ENCODE assay signal across 8 cellular contexts in the genomic region with DNA sequence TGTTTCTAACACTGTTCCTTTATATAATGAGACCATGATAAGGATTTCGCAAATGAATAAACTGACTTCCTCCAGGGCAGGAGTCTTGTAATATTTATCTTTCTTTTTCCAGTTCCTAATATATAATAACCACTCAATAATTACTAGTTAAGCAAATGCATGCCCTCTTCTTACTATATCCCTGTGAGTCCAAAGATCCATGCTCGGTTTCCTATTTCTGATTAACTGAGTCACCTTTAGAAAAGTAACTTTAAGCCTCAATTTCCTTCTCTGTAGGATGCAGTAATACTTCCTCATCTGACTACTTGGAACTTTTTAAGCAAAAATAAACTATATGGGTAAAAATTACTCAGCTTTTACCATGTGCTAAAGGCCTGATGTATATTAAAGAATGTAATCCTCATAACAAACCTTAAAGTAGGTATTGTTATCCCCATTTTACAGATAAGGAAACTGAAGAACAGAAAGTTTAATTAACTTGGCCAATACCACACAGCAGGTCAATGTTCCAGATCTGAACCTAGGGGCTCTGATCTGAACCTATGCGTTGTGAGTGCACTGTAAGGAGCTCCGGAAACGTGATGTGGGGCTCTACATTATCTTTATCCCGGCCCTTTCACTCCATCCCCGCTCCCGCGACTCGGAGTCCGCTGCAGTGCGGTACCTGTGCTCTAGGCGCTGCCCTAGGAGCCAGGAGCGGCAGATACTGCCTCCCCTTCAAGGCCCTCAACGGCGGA. TPM values are rescaled to one million over a fixed set of nuclear protein-coding genes. Genes with fewer than 3 reads are reported as not detected.
DNase-seq lines count a peak whose midpoint lies in the region; ATAC-seq and TF ChIP-seq lines count a peak whose summit lies in the region.

No MANE protein-coding gene starts in this region.

- in situ Hi-C loops in KBM-7 (cut with MboI; ENCODE audit: low pct_unique_long_range_greater_than_20kb, low sequenced_read_pairs): no loop called here

- intact Hi-C loops in Caco-2 (cut with micrococcal nuclease; ENCODE audit: unreplicated experiment) (loop anchor here (1.0 kb wide), 2 partner anchors 51 to 111 kb away; partner anchors contain the start of genes ABCC2 and SLC25A28), activated B cell treated with CpG ODN at 0.5 μM for 24 hours (cut with micrococcal nuclease) (loop anchor here (1.0 to 5.0 kb wide), 8 partner anchors 72 to 1599 kb away; partner anchors contain the start of genes DNMBP, ENTPD7, ERLIN1 and GOT1)

- H3K9me3 Mint-ChIP-seq in Caco-2 (ENCODE audit: unreplicated experiment): no peaks in the 10 kb centered on the region
- H3K9me3 Mint-ChIP-seq in activated B cell treated with CpG ODN at 0.5 μM for 24 hours: no peaks in the 10 kb centered on the region

- POLR2A ChIA-PET in Caco-2 (lab: Charles Lee) (interaction anchor here (0.7 to 2.0 kb wide), 9 partner anchors 9 to 370 kb away, joined by 3 to 27 read pairs (median 10); partner anchors contain the start of genes ABCC2, ENTPD7 and SLC25A28), activated B cell treated with CpG ODN at 0.5 μM for 24 hours (lab: Charles Lee) (interaction anchor here (0.6 to 2.2 kb wide), 13 partner anchors 71 to 1308 kb away, joined by 3 to 19 read pairs (median 5); partner anchors contain the start of genes ENTPD7, GOT1, HIF1AN and SLC25A28)

- CTCF ChIA-PET in Caco-2 (lab: Charles Lee) (interaction anchor here (0.5 to 2.0 kb wide), 8 partner anchors 30 to 248 kb away, joined by 3 to 9 read pairs (median 5); partner anchors contain the start of genes ABCC2 and ENTPD7), activated B cell treated with CpG ODN at 0.5 μM for 24 hours (lab: Charles Lee) (interaction anchor here (1.0 to 1.6 kb wide), 4 partner anchors 9 to 296 kb away, joined by 3 to 6 read pairs (median 4); partner anchors contain the start of gene DNMBP)

- BruUV-seq in Caco-2 (replicated peaks; lab: Mats Ljungman, UMichigan): TSS peak; percentile 83

- no peak for ATAC-seq in activated B cell treated with CpG ODN at 0.5 μM for 24 hours (ENCODE audit: low read depth)
- no peak for ATAC-seq in HG02973 (IDR thresholded peaks at IDR 0.05; ENCODE audit: unreplicated experiment)

- peaks cover 13% of the 10 kb centered on the region for H3K4me1 Mint-ChIP-seq in Caco-2 (ENCODE audit: low read depth, unreplicated experiment)
- peaks cover 31% of the 10 kb centered on the region for H3K4me1 Mint-ChIP-seq in activated B cell treated with CpG ODN at 0.5 μM for 24 hours

- H3K27me3 Mint-ChIP-seq in Caco-2 (ENCODE audit: insufficient read depth, unreplicated experiment): no peaks in the 10 kb centered on the region
- H3K27me3 Mint-ChIP-seq in activated B cell treated with CpG ODN at 0.5 μM for 24 hours: no peaks in the 10 kb centered on the region

- H3K27me3 ChIP-seq in Caco-2 (replicated peaks; ENCODE audit: control insufficient read depth, insufficient read depth, low read length): no peaks in the 10 kb centered on the region
- no peaks in the 10 kb centered on the region for H3K27me3 ChIP-seq in subcutaneous abdominal adipose tissue (ENCODE audit: control insufficient read depth in 5 of 5, insufficient read depth in 4 of 5, low read length in 5 of 5)

- peaks cover 59% of the 10 kb centered on the region for H3K36me3 Mint-ChIP-seq in Caco-2 (ENCODE audit: insufficient read depth, unreplicated experiment)
- peaks cover 46% of the 10 kb centered on the region for H3K36me3 Mint-ChIP-seq in activated B cell treated with CpG ODN at 0.5 μM for 24 hours (ENCODE audit: low read depth)

- H3K36me3 ChIP-seq in Caco-2 (ENCODE audit: control insufficient read depth, insufficient read depth, low read length): no peaks in the 10 kb centered on the region
- peaks cover 8 to 26% (median 12%) of the 10 kb centered on the region in 5 donors for H3K36me3 ChIP-seq in subcutaneous abdominal adipose tissue (ENCODE audit: control insufficient read depth in 5 of 5, insufficient read depth in 5 of 5, low read length in 5 of 5)

- peak overlapping the region; percentile 93 for H3K27ac ChIP-seq in subcutaneous abdominal adipose tissue (ENCODE audit: low read depth, low read length)

- H3K9ac ChIP-seq in subcutaneous abdominal adipose tissue (ENCODE audit: low read length in 5 of 5): peak overlapping the region; percentile 77 to 99 (median 95)

- H3K4me3 ChIP-seq in Caco-2 (ENCODE audit: low read depth, low read length): peak overlapping the region; percentile 98
- H3K4me3 ChIP-seq in HFF-Myc (replicated peaks; ENCODE audit: low read depth, low read length): peak overlapping the region; percentile 97
- H3K4me3 ChIP-seq in iPS-11a (ENCODE audit: low read depth, low read length): peak overlapping the region; percentile 95
- peak overlapping the region; percentile 81 to 100 (median 99) for H3K4me3 ChIP-seq in subcutaneous abdominal adipose tissue (ENCODE audit: low read depth in 1 of 5, low read length in 5 of 5)

- H3K27ac Mint-ChIP-seq in Caco-2 (ENCODE audit: unreplicated experiment) (peak overlapping the region; percentile 97), activated B cell treated with CpG ODN at 0.5 μM for 24 hours (peak overlapping the region; percentile 99)

- DNase-seq in Caco-2 (no peak), HFF-Myc (ENCODE audit: extremely low read depth, low read depth) (no peak), activated B cell treated with CpG ODN at 0.5 μM for 24 hours (no peak), NCI-H524 treated with DMSO at 0.1 percent for 48 hours (lab: John Stamatoyannopoulos, UW) (no peak), KBM-7 (no peak)

- no peak for TF ChIP-seq CTCF in Caco-2 (IDR thresholded peaks at IDR 0.05; ENCODE audit: insufficient read depth in 1 of 2, low read depth in 1 of 2, low read length in 1 of 2, severe bottlenecking in 1 of 2, unreplicated experiment in 1 of 2)
- TF ChIP-seq CTCF in HFF-Myc (IDR thresholded peaks at IDR 0.05; ENCODE audit: low read depth, low read length, missing control alignments): no peak
- no peak for TF ChIP-seq CTCF in activated B cell treated with CpG ODN at 0.5 μM for 24 hours (IDR thresholded peaks at IDR 0.05)

- H3K9me3 ChIP-seq in Caco-2 (no peaks in the 10 kb centered on the region), subcutaneous abdominal adipose tissue (ENCODE audit: control insufficient read depth in 5 of 5, low read length in 5 of 5) (no peaks in the 10 kb centered on the region)

- peak overlapping the region; percentile 96 for H3K4me3 Mint-ChIP-seq in Caco-2 (ENCODE audit: unreplicated experiment)
- H3K4me3 Mint-ChIP-seq in activated B cell treated with CpG ODN at 0.5 μM for 24 hours: peak overlapping the region; percentile 100

- no peaks in the 10 kb centered on the region; the same call in 1 of the 2 replicates for H3K4me1 ChIP-seq in Caco-2
- peaks cover 1 to 38% (median 26%) of the 10 kb centered on the region in 5 donors for H3K4me1 ChIP-seq in subcutaneous abdominal adipose tissue (ENCODE audit: control insufficient read depth in 5 of 5, insufficient read depth in 5 of 5, low read length in 5 of 5)

RNA-seq across cellular contexts. Expression of gene COX15, which starts 0.5 kb away (rescaled TPM):
- 47.6 and 50.2 TPM in 2 replicates for total RNA-seq in Caco-2 (2022)
- 39.8 and 44.5 TPM in 2 replicates for total RNA-seq in activated B cell treated with CpG ODN at 0.5 μM for 24 hours

RNA-seq across cellular contexts. Expression of gene CUTC, which starts 0.6 kb away (rescaled TPM):
- total RNA-seq in Caco-2 (2022): 27.6 and 30.1 TPM in 2 replicates
- total RNA-seq in activated B cell treated with CpG ODN at 0.5 μM for 24 hours: 25.4 and 27.5 TPM in 2 replicates

RNA-seq across cellular contexts. Expression of gene ABCC2, which starts 51.0 kb away (rescaled TPM):
- total RNA-seq in Caco-2 (2022) (128 and 129 TPM in 2 replicates), activated B cell treated with CpG ODN at 0.5 μM for 24 hours (2.9 and 4.0 TPM in 2 replicates)

Comparison
In these comparisons a context has a peak if more than half of its experiments do, and no peak if none do; other contexts are left out.
1. RNA of gene ABCC2, which starts 51.0 kb away (total RNA-seq): 128 to 129 TPM in Caco-2; 2.9 to 4.0 TPM in activated B cell treated with CpG ODN at 0.5 μM for 24 hours; every median in the first group is over 10 times any median in the second.
2. Peak in every context shown above with its lines, with median percentiles within 50 percentile points of each other: H3K4me3 ChIP-seq.